In genomic region chr2:44464437-44464836, GRCh38 we compare ENCODE assay signal across 2 cellular contexts.
TF ChIP-seq lines count a peak whose summit lies in the region.

No MANE protein-coding gene starts in this region.

TF ChIP-seq in HEK293, 187 proteins besides CTCF, POLR2A, EP300 and RAD21 (continued from another document):
- TF ChIP-seq ZNF214 (tag by site-specific recombination; IDR thresholded peaks at IDR 0.05; ENCODE audit: borderline replicate concordance) (no peak), ZNF248 (tag by site-specific recombination; IDR thresholded peaks at IDR 0.05) (no peak), ZFP3 (tag by site-specific recombination; IDR thresholded peaks at IDR 0.05; ENCODE audit: low read depth) (no peak), ZNF76 (tag by site-specific recombination; IDR thresholded peaks at IDR 0.05; ENCODE audit: borderline replicate concordance, low read depth) (no peak)
TF ChIP-seq in HEK293: peak in this region for 2.

TF ChIP-seq in H1, 55 proteins besides CTCF, POLR2A, EP300 and RAD21 (continued from another document):
- no peak for TF ChIP-seq CHD7 (IDR thresholded peaks at IDR 0.05; ENCODE audit: insufficient replicate concordance, low read length)
- TF ChIP-seq JUN (IDR thresholded peaks at IDR 0.05; ENCODE audit: low read depth, low read length), result no peak
- TF ChIP-seq HDAC6 (IDR thresholded peaks at IDR 0.05; ENCODE audit: low read depth, low read length), result no peak
- TF ChIP-seq TEAD4 (IDR thresholded peaks at IDR 0.05; ENCODE audit: low read depth, low read length), result no peak
- TF ChIP-seq CTBP2 (IDR thresholded peaks at IDR 0.05; ENCODE audit: borderline replicate concordance, insufficient read depth, insufficient read length, low read length), result no peak
- TF ChIP-seq SP2 (IDR thresholded peaks at IDR 0.05; ENCODE audit: low read length), result no peak
- no peak for TF ChIP-seq SIN3A (conservative IDR thresholded peaks at IDR 0.05 in 1 of 2, IDR thresholded peaks at IDR 0.05 in 1 of 2; ENCODE audit: low read depth in 1 of 2, low read length in 2 of 2)
- TF ChIP-seq CHD2 (IDR thresholded peaks at IDR 0.05; ENCODE audit: low read length), result no peak
